ENCODE assay signal across 17 cellular contexts in genomic region chr20:20213722-20214121, GRCh38.
DNase-seq lines count a peak whose midpoint lies in the region; ATAC-seq and TF ChIP-seq lines count a peak whose summit lies in the region.
"Had no signal": no experiment of that assay in that cellular context is flagged by ENCODE, and none has a peak within 500 bp of the region (broad histone marks: within the 10 kb centered on the region; RNA-seq: fewer than 3 reads in every experiment).

No MANE protein-coding gene starts in this region.

- BruUV-seq in Calu3 (replicated peaks; lab: Mats Ljungman, UMichigan) (no TSS peak), PC-3 (replicated peaks; lab: Mats Ljungman, UMichigan) (no TSS peak)

- no peak overlapping the region for H3K4me2 ChIP-seq in PC-3 (ENCODE audit: low read length)
- H3K4me2 ChIP-seq: GM23338 had no signal

- no peaks in the 10 kb centered on the region for H3K9me3 ChIP-seq in PC-3 (ENCODE audit: low read length)
- H3K9me3 ChIP-seq: SJCRH30 had no signal

- peaks cover 58 to 59% of the 10 kb centered on the region in 2 donors for H3K4me1 Mint-ChIP-seq in immature natural killer cell
- no peaks in the 10 kb centered on the region for H3K4me1 Mint-ChIP-seq in Calu3 (ENCODE audit: low read depth, unreplicated experiment)

- no peak overlapping the region for H3K4me3 ChIP-seq in PC-3 (ENCODE audit: low read length)
- H3K4me3 ChIP-seq: GM23338, SJCRH30 had no signal

- no peak overlapping the region for H2AFZ ChIP-seq in PC-3 (ENCODE audit: low read length)

- CTCF ChIA-PET in Calu3 (lab: Charles Lee), result no interaction called here
- CTCF ChIA-PET in PC-3 (lab: Charles Lee), result no interaction called here

- H3K27ac Mint-ChIP-seq in immature natural killer cell (peak overlapping the region; percentile 31 to 99 (median 93)), Calu3 (ENCODE audit: unreplicated experiment) (no peak overlapping the region)
- H3K27ac Mint-ChIP-seq: GM23338, IgD-negative memory B cell had no signal

- H3K4me3 Mint-ChIP-seq in immature natural killer cell (peak overlapping the region in 2 of 5 donors; percentile 22 to 47), Calu3 (ENCODE audit: low read depth, unreplicated experiment) (no peak overlapping the region)
- H3K4me3 Mint-ChIP-seq: GM23338, IgD-negative memory B cell had no signal

- H3K9me2 ChIP-seq in PC-3 (replicated peaks; ENCODE audit: low read length), result no peaks in the 10 kb centered on the region

- no peaks in the 10 kb centered on the region for H3K36me3 ChIP-seq in PC-3 (ENCODE audit: low read depth, low read length)
- H3K36me3 ChIP-seq: SJCRH30 had no signal

- POLR2A ChIA-PET in PC-3 (lab: Charles Lee; ENCODE audit: unreplicated experiment), result no interaction called here

- no peak for ATAC-seq in left colon
- no peak for ATAC-seq in PC-3
- ATAC-seq: GM23338 had no signal

- H3K4me1 ChIP-seq in PC-3 (ENCODE audit: insufficient read depth, low read length), result 0 out of 2 replicates have a peak, but pooled peaks cover 3% of the 10 kb centered on the region
- H3K4me1 ChIP-seq: SJCRH30 had no signal

- H3K27me3 Mint-ChIP-seq in immature natural killer cell (ENCODE audit: low read depth in 3 of 3) (peaks cover 4 to 16% (median 9%) of the 10 kb centered on the region in 3 donors), Calu3 (ENCODE audit: unreplicated experiment) (peaks cover 13% of the 10 kb centered on the region)

- peaks cover 74% of the 10 kb centered on the region for H3K27me3 ChIP-seq in PC-3 (ENCODE audit: low read length)
- H3K27me3 ChIP-seq: SJCRH30 had no signal

- no peaks in the 10 kb centered on the region for H3F3A ChIP-seq in PC-3 (ENCODE audit: low read length, unreplicated experiment)

- no peak overlapping the region for H3K27ac ChIP-seq in PC-3 (ENCODE audit: low read length)
- H3K27ac ChIP-seq: HL-60, RWPE1, SJCRH30 had no signal

- no peak overlapping the region for H3K9ac ChIP-seq in PC-3 (ENCODE audit: low read length)

- intact Hi-C loops in Calu3 (cut with micrococcal nuclease; ENCODE audit: unreplicated experiment) (no loop called here), left colon (cut with DNase I, micrococcal nuclease) (no loop called here), PC-3 (cut with micrococcal nuclease) (no loop called here)

- peak in 2 of 3 experiments; percentile 10 to 56 for DNase-seq in NCI-H1417 (lab: John Stamatoyannopoulos, UW)
- DNase-seq in NCI-H1417 treated with DMSO at 0.1 percent for 48 hours (lab: John Stamatoyannopoulos, UW), result no peak
- DNase-seq in NCI-H146 treated with DMSO at 0.1 percent for 48 hours (lab: John Stamatoyannopoulos, UW; ENCODE audit: unreplicated experiment), result peak; percentile 37
- peak; percentile 65 for DNase-seq in NCI-H748 (lab: John Stamatoyannopoulos, UW; ENCODE audit: unreplicated experiment)
- no peak for DNase-seq in immature natural killer cell
- DNase-seq in Calu3, result no peak
- no peak for DNase-seq in left colon
- no peak for DNase-seq in PC-3
- DNase-seq: C1 segment of cervical spinal cord, DMS53, NCI-H187, SJCRH30, SW 1271 had no signal

- no peaks in the 10 kb centered on the region for H3K79me2 ChIP-seq in PC-3 (ENCODE audit: low read length)

- H3K9me3 Mint-ChIP-seq in immature natural killer cell, result peaks cover 1 to 9% (median 5%) of the 10 kb centered on the region in 6 donors
- H3K9me3 Mint-ChIP-seq in Calu3 (ENCODE audit: low read depth, unreplicated experiment), result no peaks in the 10 kb centered on the region

- H4K20me1 ChIP-seq in PC-3 (ENCODE audit: low read length), result no peaks in the 10 kb centered on the region

- H3K36me3 Mint-ChIP-seq in immature natural killer cell (peaks cover 2 to 7% (median 5%) of the 10 kb centered on the region in 3 donors), Calu3 (ENCODE audit: insufficient read depth, unreplicated experiment) (no peaks in the 10 kb centered on the region)
- H3K36me3 Mint-ChIP-seq: IgD-negative memory B cell had no signal

- TF ChIP-seq CTCF in Calu3 (IDR thresholded peaks at IDR 0.05; ENCODE audit: unreplicated experiment) (no peak), PC-3 (conservative IDR thresholded peaks at IDR 0.05; ENCODE audit: low read depth, low read length) (no peak)

Comparison
In these comparisons a context has a peak if more than half of its experiments do, and no peak if none do; other contexts are left out.
1. DNase-seq: peak in NCI-H1417 (2 of 3), NCI-H146 treated with DMSO at 0.1 percent for 48 hours (single experiment) and NCI-H748 (single experiment); none in NCI-H1417 treated with DMSO at 0.1 percent for 48 hours (single experiment), immature natural killer cell (0 of 3), Calu3 (single experiment), left colon (0 of 2) and PC-3 (single experiment).